ENCODE assay signal across 1 cellular context in the genomic region with DNA sequence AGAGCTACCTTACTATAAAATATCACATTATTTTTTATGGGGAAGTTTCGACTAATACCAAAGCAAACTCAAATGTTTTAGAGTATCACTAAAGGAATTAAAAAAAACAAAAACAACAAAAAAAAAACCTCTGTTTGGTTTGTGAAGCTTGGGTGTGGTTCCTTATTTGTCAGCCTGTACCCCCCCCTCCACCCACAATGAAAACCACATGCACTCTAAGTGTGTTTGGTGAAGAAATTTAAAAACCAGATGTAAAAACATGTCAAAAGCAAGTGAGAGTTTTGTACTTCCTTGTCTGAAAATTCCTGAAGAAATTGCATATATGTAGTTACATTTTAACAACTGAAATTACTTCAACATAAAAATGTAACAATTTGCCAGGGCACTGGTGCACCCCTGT.
TF ChIP-seq lines count a peak whose summit lies in the region.

No MANE protein-coding gene starts in this region.

TF ChIP-seq in GM12878, 131 proteins besides CTCF, POLR2A, EP300 and RAD21:
- TF ChIP-seq ZNF217 (IDR thresholded peaks at IDR 0.05) (no peak), CREM (IDR thresholded peaks at IDR 0.05; ENCODE audit: low read depth) (0 out of 2 replicates have a peak, but pooled peaks have one; percentile 18), RUNX3 (IDR thresholded peaks at IDR 0.05; ENCODE audit: low read length) (peak; percentile 91), CBFB (IDR thresholded peaks at IDR 0.05; ENCODE audit: low read depth) (peak; percentile 23; the same call in 1 of the 2 replicates), SKIL (IDR thresholded peaks at IDR 0.05; ENCODE audit: low read depth, poor library complexity, severe bottlenecking) (peak; percentile 45), MXI1 (IDR thresholded peaks at IDR 0.05; ENCODE audit: low read depth, low read length) (peak; percentile 74; the same call in 1 of the 2 replicates), ZNF384 (IDR thresholded peaks at IDR 0.05; ENCODE audit: borderline replicate concordance, low read depth, low read length) (peak; percentile 82), MYB (IDR thresholded peaks at IDR 0.05; ENCODE audit: borderline replicate concordance, low read depth, low read length) (no peak)
- TF ChIP-seq, protein P1, sequence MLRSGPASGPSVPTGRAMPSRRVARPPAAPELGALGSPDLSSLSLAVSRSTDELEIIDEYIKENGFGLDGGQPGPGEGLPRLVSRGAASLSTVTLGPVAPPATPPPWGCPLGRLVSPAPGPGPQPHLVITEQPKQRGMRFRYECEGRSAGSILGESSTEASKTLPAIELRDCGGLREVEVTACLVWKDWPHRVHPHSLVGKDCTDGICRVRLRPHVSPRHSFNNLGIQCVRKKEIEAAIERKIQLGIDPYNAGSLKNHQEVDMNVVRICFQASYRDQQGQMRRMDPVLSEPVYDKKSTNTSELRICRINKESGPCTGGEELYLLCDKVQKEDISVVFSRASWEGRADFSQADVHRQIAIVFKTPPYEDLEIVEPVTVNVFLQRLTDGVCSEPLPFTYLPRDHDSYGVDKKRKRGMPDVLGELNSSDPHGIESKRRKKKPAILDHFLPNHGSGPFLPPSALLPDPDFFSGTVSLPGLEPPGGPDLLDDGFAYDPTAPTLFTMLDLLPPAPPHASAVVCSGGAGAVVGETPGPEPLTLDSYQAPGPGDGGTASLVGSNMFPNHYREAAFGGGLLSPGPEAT (IDR thresholded peaks at IDR 0.05; ENCODE audit: low read depth) = 0 out of 2 replicates have a peak, but pooled peaks have one; percentile 22
